18 cellular contexts compared by ENCODE assay signal in genomic region chr2:177303939-177304338, GRCh38. TPM values are rescaled to one million over a fixed set of nuclear protein-coding genes. Genes with fewer than 3 reads are reported as not detected.
A peak's percentile ranks its signal among the peaks of the same experiment; 100 is the strongest.
DNase-seq lines count a peak whose midpoint lies in the region; ATAC-seq, FAIRE-seq and TF ChIP-seq lines count a peak whose summit lies in the region.
"Had no signal": no experiment of that assay in that cellular context is flagged by ENCODE, and none has a peak within 500 bp of the region (broad histone marks: within the 10 kb centered on the region; RNA-seq: fewer than 3 reads in every experiment).

No MANE protein-coding gene starts in this region.

- no peaks in the 10 kb centered on the region for H3K79me2 ChIP-seq in keratinocyte (ENCODE audit: control insufficient read depth, insufficient read depth, low read length)

- DNase-seq in GM12864 (ENCODE audit: low read depth) = no peak
- DNase-seq in NAMALWA (ENCODE audit: low spot score) = peak; percentile 15
- DNase-seq in RKO (ENCODE audit: low spot score) = peak; percentile 24
- DNase-seq in keratinocyte (ENCODE audit: low read depth, low spot score) = no peak
- DNase-seq in AG08395 (ENCODE audit: low spot score) = no peak
- no peak for DNase-seq in SJCRH30
- DNase-seq: ACHN; C1 segment of cervical spinal cord; CD4-positive, alpha-beta T cell; DMS79; EL; GDM1; HCEC 1CT had no signal

- H3K27me3 ChIP-seq in keratinocyte (ENCODE audit: control insufficient read depth, extremely low read depth, insufficient read depth, low read length) (no peaks in the 10 kb centered on the region), SJCRH30 (no peaks in the 10 kb centered on the region)

- no peak overlapping the region for H3K4me2 ChIP-seq in keratinocyte (ENCODE audit: control insufficient read depth, extremely low read depth, insufficient read depth, low read depth, low read length)
- H3K4me2 ChIP-seq: KMS-11 had no signal

- ATAC-seq in HG03135 (IDR thresholded peaks at IDR 0.05; ENCODE audit: unreplicated experiment) = no peak
- ATAC-seq in GM18861 (IDR thresholded peaks at IDR 0.05; ENCODE audit: unreplicated experiment) = no peak
- ATAC-seq: GM12878 had no signal

- no peak overlapping the region for H3K9ac ChIP-seq in keratinocyte (ENCODE audit: control insufficient read depth, extremely low read depth, insufficient read depth, low read length)
- H3K9ac ChIP-seq: KMS-11 had no signal

- no peaks in the 10 kb centered on the region for H4K20me1 ChIP-seq in keratinocyte (ENCODE audit: control insufficient read depth, extremely low read depth, insufficient read depth, low read length)

- H3K4me1 ChIP-seq in keratinocyte (ENCODE audit: control insufficient read depth, extremely low read depth, insufficient read depth, low read length) (peaks cover 9% of the 10 kb centered on the region), SJCRH30 (no peaks in the 10 kb centered on the region)

- H3K9me3 ChIP-seq in keratinocyte (ENCODE audit: control insufficient read depth, low read depth, low read length) (no peaks in the 10 kb centered on the region), SJCRH30 (replicated peaks) (no peaks in the 10 kb centered on the region)

- H3K27ac ChIP-seq in keratinocyte (ENCODE audit: control insufficient read depth, insufficient read depth, low read length) = no peak overlapping the region
- H3K27ac ChIP-seq in SJCRH30 = no peak overlapping the region
- H3K27ac ChIP-seq: KMS-11 had no signal

- FAIRE-seq in keratinocyte (lab: Jason Lieb, UNC) = no peak
- FAIRE-seq: GM19239 had no signal

- H3K36me3 ChIP-seq in keratinocyte (ENCODE audit: control insufficient read depth in 2 of 2, extremely low read depth in 1 of 2, insufficient read depth in 2 of 2, low read length in 2 of 2) (peaks cover 0 to 2% of the 10 kb centered on the region in 2 experiments), SJCRH30 (no peaks in the 10 kb centered on the region)

- TF ChIP-seq CTCF in GM12864 (IDR thresholded peaks at IDR 0.05; ENCODE audit: low read depth, low read length, missing control alignments) (peak; percentile 12), keratinocyte (optimal IDR thresholded peaks at IDR 0.05 in 1 of 3, IDR thresholded peaks at IDR 0.05 in 1 of 3, conservative IDR thresholded peaks at IDR 0.05 in 1 of 3; ENCODE audit: extremely low read depth in 1 of 3, insufficient read depth in 2 of 3, low read length in 3 of 3) (peak in 2 of 3 experiments; percentile 17 to 27)

- dilution Hi-C loops in keratinocyte (cut with MboI; ENCODE audit: extremely low pct_ligation_motif_present, low sequenced_read_pairs) = no loop called here

- H2AFZ ChIP-seq in keratinocyte (ENCODE audit: control insufficient read depth, low read length) = no peak overlapping the region

- no peaks in the 10 kb centered on the region for H3K9me1 ChIP-seq in keratinocyte (ENCODE audit: control insufficient read depth, extremely low read depth, insufficient read depth, low read length)

- H3K4me3 ChIP-seq in GM12864 (ENCODE audit: low read depth, low read length) = no peak overlapping the region
- no peak overlapping the region for H3K4me3 ChIP-seq in keratinocyte (ENCODE audit: control insufficient read depth in 2 of 3, extremely low read depth in 1 of 3, insufficient read depth in 2 of 3, low read depth in 1 of 3, low read length in 3 of 3)
- no peak overlapping the region for H3K4me3 ChIP-seq in SJCRH30
- H3K4me3 ChIP-seq: GM12878 had no signal

RNA-seq across cellular contexts. Expression of gene NFE2L2, which starts 39.4 kb away (rescaled TPM):
- polyA plus RNA-seq in keratinocyte = 148 to 209 TPM (median 177 TPM) in 3 replicates
- polyA plus RNA-seq in keratinocyte (2011; ENCODE audit: low read depth) = 270 TPM
- polyA plus RNA-seq in keratinocyte (2011; cell fraction: cytosol; rRNA removed) = 125 and 255 TPM in 2 replicates
- 188 and 209 TPM in 2 replicates for polyA plus RNA-seq in keratinocyte (2011; cell fraction: nucleus; rRNA removed)
- polyA plus RNA-seq in keratinocyte (2012; ENCODE audit: low replicate concordance) = 73.8 and 149 TPM in 2 replicates
- 111 to 217 TPM (median 195 TPM) in 3 replicates for polyA minus RNA-seq in keratinocyte
- polyA minus RNA-seq in keratinocyte (2011; cell fraction: cytosol; rRNA and poly(A)+ RNA removed) = 156 TPM
- 72.8 and 148 TPM in 2 replicates for polyA minus RNA-seq in keratinocyte (2011; cell fraction: nucleus; rRNA and poly(A)+ RNA removed)
- 40.2 and 47.7 TPM in 2 replicates for total RNA-seq in SJCRH30 (2014; rRNA removed; shearing (Covaris generic))

Comparison
In these comparisons a context has a peak if more than half of its experiments do, and no peak if none do; other contexts are left out.
1. DNase-seq: peak in NAMALWA (single experiment) and RKO (single experiment); none in GM12864 (single experiment), keratinocyte (single experiment), AG08395 (single experiment) and SJCRH30 (0 of 2).